In genomic region chr13:74104661-74105275, GRCh38 we compare ENCODE assay signal across 32 cellular contexts. TPM values are rescaled to one million over a fixed set of nuclear protein-coding genes. Genes with fewer than 3 reads are reported as not detected.
DNase-seq lines count a peak whose midpoint lies in the region; ATAC-seq, FAIRE-seq and TF ChIP-seq lines count a peak whose summit lies in the region.
"Had no signal": no experiment of that assay in that cellular context is flagged by ENCODE, and none has a peak within 500 bp of the region (broad histone marks: within the 10 kb centered on the region; RNA-seq: fewer than 3 reads in every experiment).

No MANE protein-coding gene starts in this region.

- no peak for FAIRE-seq in HepG2 (lab: Jason Lieb, UNC)
- FAIRE-seq: K562, urothelium cell line had no signal

- H3K79me2 ChIP-seq in HepG2 (ENCODE audit: insufficient read depth, low read length), result no peaks in the 10 kb centered on the region

- no peak overlapping the region for H3K9ac ChIP-seq in HepG2 (ENCODE audit: insufficient read depth, low read depth, low read length)

- POLR2A ChIA-PET in HepG2 (lab: Yijun Ruan, JAX), result no interaction called here

- no peaks in the 10 kb centered on the region for H4K20me1 ChIP-seq in HepG2 (ENCODE audit: insufficient read depth, low read length)

- H3K4me3 Mint-ChIP-seq in chondrocyte (ENCODE audit: unreplicated experiment), result no peak overlapping the region
- H3K4me3 Mint-ChIP-seq in stimulated activated naive CD8-positive, alpha-beta T cell treated with anti-CD3 and anti-CD28 coated beads, Interleukin-15, Interleukin-2, amounts not matched to agents 100 ng/mL and 50 ng/mL, for 24 hours, result no peak overlapping the region
- H3K4me3 Mint-ChIP-seq: nephron progenitor cell; T-helper 2 cell treated with Interferon-gamma antibody and Interleukin-4, amounts not matched to agents 5 μg/mL and 100 μg/mL, for 36 hours had no signal

- peak overlapping the region; percentile 17 for H3K27ac Mint-ChIP-seq in chondrocyte (ENCODE audit: unreplicated experiment)
- peak overlapping the region; percentile 56 for H3K27ac Mint-ChIP-seq in stimulated activated naive CD8-positive, alpha-beta T cell treated with anti-CD3 and anti-CD28 coated beads, Interleukin-15, Interleukin-2, amounts not matched to agents 100 ng/mL and 50 ng/mL, for 24 hours
- H3K27ac Mint-ChIP-seq: nephron progenitor cell; T-helper 2 cell treated with Interferon-gamma antibody and Interleukin-4, amounts not matched to agents 5 μg/mL and 100 μg/mL, for 36 hours had no signal

- no peak for TF ChIP-seq CTCF in right lobe of liver (IDR thresholded peaks at IDR 0.05)
- TF ChIP-seq CTCF in HepG2 (CRISPR knock-in tag; IDR thresholded peaks at IDR 0.05), result no peak
- no peak for TF ChIP-seq CTCF in chondrocyte (IDR thresholded peaks at IDR 0.05)

- H3K36me3 Mint-ChIP-seq in chondrocyte (ENCODE audit: low read depth), result peaks cover 8% of the 10 kb centered on the region
- H3K36me3 Mint-ChIP-seq in stimulated activated naive CD8-positive, alpha-beta T cell treated with anti-CD3 and anti-CD28 coated beads, Interleukin-15, Interleukin-2, amounts not matched to agents 100 ng/mL and 50 ng/mL, for 24 hours (ENCODE audit: low read depth), result peaks cover 21% of the 10 kb centered on the region

- H3K4me1 Mint-ChIP-seq in chondrocyte (ENCODE audit: low read depth), result peaks cover 36% of the 10 kb centered on the region
- peaks cover 79% of the 10 kb centered on the region for H3K4me1 Mint-ChIP-seq in stimulated activated naive CD8-positive, alpha-beta T cell treated with anti-CD3 and anti-CD28 coated beads, Interleukin-15, Interleukin-2, amounts not matched to agents 100 ng/mL and 50 ng/mL, for 24 hours (ENCODE audit: low read depth)
- H3K4me1 Mint-ChIP-seq: nephron progenitor cell had no signal

- H3K4me1 ChIP-seq in right lobe of liver (peaks cover 0 to 38% (median 9%) of the 10 kb centered on the region in 4 donors), HepG2 (ENCODE audit: insufficient read depth, low read length) (peaks cover 6% of the 10 kb centered on the region)
- H3K4me1 ChIP-seq: lower lobe of right lung had no signal

- in situ Hi-C loops in HepG2 (cut with HindIII; ENCODE audit: extremely low pct_ligation_motif_present, low pct_unique_long_range_greater_than_20kb), result no loop called here

- no TSS peak for BruUV-seq in HepG2 (replicated peaks; lab: Mats Ljungman, UMichigan)

- H3K36me3 ChIP-seq in right lobe of liver, result no peaks in the 10 kb centered on the region
- no peaks in the 10 kb centered on the region for H3K36me3 ChIP-seq in HepG2 (replicated peaks in 1 of 2; ENCODE audit: control insufficient read depth in 1 of 2, insufficient read depth in 2 of 2, low read length in 2 of 2)
- H3K36me3 ChIP-seq: brain microvascular endothelial cell, lower lobe of right lung, thoracic aorta had no signal

- DNase-seq in NCI-H1105 treated with DMSO at 0.1 percent for 48 hours (lab: John Stamatoyannopoulos, UW) (peak; percentile 0), NCI-H1105 (lab: John Stamatoyannopoulos, UW) (no peak), right lobe of liver (no peak), HepG2 (ENCODE audit: low spot score) (no peak), chondrocyte (ENCODE audit: low spot score) (no peak), NOMO-1 treated with DMSO at 0.1 percent for 48 hours (lab: John Stamatoyannopoulos, UW; ENCODE audit: unreplicated experiment) (no peak)
- DNase-seq in stimulated activated CD4-positive, alpha-beta T cell treated with anti-CD3 and anti-CD28 coated beads, Interleukin-4, amount 100 ng/mL, for 24 hours, result no peak
- DNase-seq: activated gamma-delta T cell; amniotic stem cell; brain microvascular endothelial cell; CD4-positive, alpha-beta memory T cell; EL; kidney; lower lobe of right lung; MM.1S; NCI-H1436 treated with DMSO at 0.1 percent for 48 hours; NCI-H2171; NCI-H510A treated with DMSO at 0.1 percent for 48 hours; nephron progenitor cell; NK-92 treated with Interleukin-12 subunit alpha and Interleukin-12 subunit beta, amount 100 ng/mL, for 24 hours; SHP77; stimulated activated CD4-positive, alpha-beta T cell treated with anti-CD3 and anti-CD28 coated beads, Interleukin-4, amount 100 ng/mL, for 1 hour; stimulated activated naive CD4-positive, alpha-beta T cell had no signal

- 71% methylated on average over 2 of the region's 3 CpGs for WGBS in right lobe of liver (ENCODE audit: insufficient coverage, low coverage, low lambda C conversion rate, missing lambda C conversion rate)
- 80% methylated on average over 3 of the region's 3 CpGs for WGBS in HepG2 (ENCODE audit: low lambda C conversion rate)

- intact Hi-C loops in right lobe of liver (cut with DNase I) (no loop called here), HepG2 (cut with micrococcal nuclease; ENCODE audit: unreplicated experiment) (no loop called here)

- TF ChIP-seq RAD21 in HepG2 (CRISPR knock-in tag; IDR thresholded peaks at IDR 0.05), result no peak

- no peak for TF ChIP-seq POLR2A in right lobe of liver (IDR thresholded peaks at IDR 0.05)
- no peak for TF ChIP-seq POLR2A in HepG2 (IDR thresholded peaks at IDR 0.05; ENCODE audit: insufficient read depth in 1 of 2, low read depth in 2 of 2, low read length in 2 of 2)

- H3K27me3 Mint-ChIP-seq in chondrocyte (ENCODE audit: low read depth), result no peaks in the 10 kb centered on the region
- H3K27me3 Mint-ChIP-seq in stimulated activated naive CD8-positive, alpha-beta T cell treated with anti-CD3 and anti-CD28 coated beads, Interleukin-15, Interleukin-2, amounts not matched to agents 100 ng/mL and 50 ng/mL, for 24 hours, result no peaks in the 10 kb centered on the region
- H3K27me3 Mint-ChIP-seq: CD4-positive, alpha-beta memory T cell had no signal

- H3K27ac ChIP-seq in right lobe of liver (no peak overlapping the region), HepG2 (ENCODE audit: extremely low read length, insufficient read depth, low read length) (no peak overlapping the region)
- H3K27ac ChIP-seq: 22Rv1, brain microvascular endothelial cell, epithelial cell of prostate, lower lobe of right lung, thoracic aorta, VCaP had no signal

- H3K4me2 ChIP-seq in HepG2 (ENCODE audit: low read depth, low read length), result no peak overlapping the region

- ATAC-seq in right lobe of liver (peak; percentile 18 to 39 (median 30)), HepG2 (no peak)
- ATAC-seq: GM12878, K562, lower lobe of right lung had no signal

- CTCF ChIA-PET in HepG2 (lab: Yijun Ruan, JAX; ENCODE audit: low intra/inter-chr PET ratio, low total read pairs), result no interaction called here

- TF ChIP-seq EP300 in HepG2 (IDR thresholded peaks at IDR 0.05; ENCODE audit: low read depth in 2 of 2, low read length in 2 of 2) (no peak), HepG2 (CRISPR knock-in tag; IDR thresholded peaks at IDR 0.05; ENCODE audit: borderline replicate concordance) (no peak)

- H3K27me3 ChIP-seq in right lobe of liver, result no peaks in the 10 kb centered on the region
- H3K27me3 ChIP-seq in HepG2 (ENCODE audit: control insufficient read depth in 1 of 2, insufficient read depth in 2 of 2, low read length in 2 of 2), result no peaks in the 10 kb centered on the region
- H3K27me3 ChIP-seq: brain microvascular endothelial cell had no signal

- H3K4me3 ChIP-seq in right lobe of liver (no peak overlapping the region), HepG2 (replicated peaks in 1 of 3; ENCODE audit: insufficient read depth in 1 of 3, low read depth in 2 of 3, low read length in 3 of 3) (no peak overlapping the region)
- H3K4me3 ChIP-seq: GM12878, K562, lower lobe of right lung, thoracic aorta had no signal

- H3K9me3 Mint-ChIP-seq in chondrocyte (ENCODE audit: low read depth), result peaks cover 11% of the 10 kb centered on the region
- H3K9me3 Mint-ChIP-seq in stimulated activated naive CD8-positive, alpha-beta T cell treated with anti-CD3 and anti-CD28 coated beads, Interleukin-15, Interleukin-2, amounts not matched to agents 100 ng/mL and 50 ng/mL, for 24 hours, result peaks cover 4% of the 10 kb centered on the region

- no peak overlapping the region for H2AFZ ChIP-seq in HepG2 (ENCODE audit: low read length)

- H3K9me3 ChIP-seq in right lobe of liver (no peaks in the 10 kb centered on the region), HepG2 (ENCODE audit: low read length) (no peaks in the 10 kb centered on the region)
- H3K9me3 ChIP-seq: lower lobe of right lung, thoracic aorta had no signal

TF ChIP-seq in HepG2, 621 proteins besides CTCF, POLR2A, EP300 and RAD21 (continues in another document):
- TF ChIP-seq HMG20B (CRISPR knock-in tag; conservative IDR thresholded peaks at IDR 0.05) (no peak), DR1 (CRISPR knock-in tag; IDR thresholded peaks at IDR 0.05) (no peak), ZNF782 (CRISPR knock-in tag; IDR thresholded peaks at IDR 0.05; ENCODE audit: borderline replicate concordance) (no peak)

RNA-seq across cellular contexts. Expression of gene KLF12, which starts 29.4 kb away (rescaled TPM):
- 10 to 100 TPM in 3 of 6 experiments, 1 to 10 TPM in 3; 6.0 to 20.7 (median 10.4) TPM for total RNA-seq in right lobe of liver
- 0.66 and 1.2 TPM in 2 replicates for total RNA-seq in HepG2 (2016; rRNA removed; fragmentation: Illumina TruSeq; extraction: Trizol)
- total RNA-seq in HepG2 (2016; cell fraction: cytosol; rRNA removed; fragmentation: Illumina TruSeq; extraction: Trizol; ENCODE audit: low read depth), result 0.35 and 0.40 TPM in 2 replicates
- total RNA-seq in HepG2 (2016; cell fraction: insoluble cytoplasmic fraction; rRNA removed; fragmentation: Illumina TruSeq; extraction: Trizol), result 0.63 and 0.85 TPM in 2 replicates
- total RNA-seq in HepG2 (2016; cell fraction: membrane; rRNA removed; fragmentation: Illumina TruSeq; extraction: Trizol), result 0.19 and 0.24 TPM in 2 replicates
- 1.3 and 1.4 TPM in 2 replicates for total RNA-seq in HepG2 (2016; cell fraction: nucleus; rRNA removed; fragmentation: Illumina TruSeq; extraction: Trizol)
- 1.0 and 1.5 TPM in 2 replicates for polyA plus RNA-seq in HepG2 (2011; rRNA removed)
- 0.38 and 0.64 TPM in 2 replicates for polyA plus RNA-seq in HepG2 (2011; cell fraction: cytosol; rRNA removed)
- polyA plus RNA-seq in HepG2 (2011; cell fraction: nucleus; rRNA removed), result 1.6 and 1.8 TPM in 2 replicates
- polyA plus RNA-seq in HepG2 (2012), result 1.9 and 4.0 TPM in 2 replicates
- 0.11 and 0.14 TPM in 2 replicates for polyA plus RNA-seq in HepG2 (2016; cell fraction: cytosol; fragmentation: Illumina TruSeq; extraction: Trizol; ENCODE audit: low read depth)
- 0.47 and 0.63 TPM in 2 replicates for polyA plus RNA-seq in HepG2 (2016; cell fraction: insoluble cytoplasmic fraction; fragmentation: Illumina TruSeq; extraction: Trizol; ENCODE audit: low read depth)
- polyA plus RNA-seq in HepG2 (2016; cell fraction: membrane; fragmentation: Illumina TruSeq; extraction: Trizol; ENCODE audit: low read depth), result 0.07 and 0.13 TPM in 2 replicates
- 0.59 and 0.63 TPM in 2 replicates for polyA plus RNA-seq in HepG2 (2016; cell fraction: nucleus; fragmentation: Illumina TruSeq; extraction: Trizol; ENCODE audit: insufficient read depth, low read depth)
- polyA minus RNA-seq in HepG2 (2011; rRNA and poly(A)+ RNA removed; ENCODE audit: low replicate concordance), result 13.2 and 77.0 TPM in 2 replicates
- 1.7 and 1.8 TPM in 2 replicates for polyA minus RNA-seq in HepG2 (2011; cell fraction: cytosol; rRNA and poly(A)+ RNA removed)
- polyA minus RNA-seq in HepG2 (2011; cell fraction: nucleus; rRNA and poly(A)+ RNA removed), result 7.0 and 8.9 TPM in 2 replicates
- 25.2 to 29.0 TPM (median 28.4 TPM) in 3 replicates for total RNA-seq in chondrocyte
